Comparison of ENCODE assay signal across 8 cellular contexts in the genomic region with DNA sequence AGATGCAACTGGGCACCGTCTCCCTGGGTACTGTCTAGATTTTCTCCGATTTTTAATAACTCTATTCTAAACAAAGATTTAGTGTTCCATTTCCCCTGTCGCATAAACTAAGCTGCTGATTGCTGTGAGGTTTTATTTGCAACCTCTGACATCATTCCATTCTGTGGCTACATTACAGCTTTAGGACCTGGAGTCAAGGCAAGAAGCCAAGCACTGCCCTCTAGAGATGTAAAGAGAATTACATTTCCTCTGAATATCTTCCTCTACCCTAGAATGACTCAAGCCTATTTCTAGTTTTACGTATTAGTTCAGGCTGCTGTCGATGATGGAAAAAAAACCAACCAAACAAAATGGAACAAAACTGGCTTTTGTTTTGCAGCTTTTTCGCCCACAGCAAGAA.
DNase-seq lines count a peak whose midpoint lies in the region; ATAC-seq and TF ChIP-seq lines count a peak whose summit lies in the region.

No MANE protein-coding gene starts in this region.

- H3K27ac Mint-ChIP-seq in osteocyte (ENCODE audit: unreplicated experiment) (no peak overlapping the region), Caco-2 (ENCODE audit: unreplicated experiment) (no peak overlapping the region)

- no peak overlapping the region for H3K4me3 ChIP-seq in Caco-2 (ENCODE audit: low read depth, low read length)

- BruUV-seq in Caco-2 (replicated peaks; lab: Mats Ljungman, UMichigan), result no TSS peak

- H3K36me3 Mint-ChIP-seq in osteocyte (ENCODE audit: unreplicated experiment) (no peaks in the 10 kb centered on the region), Caco-2 (ENCODE audit: insufficient read depth, unreplicated experiment) (no peaks in the 10 kb centered on the region)

- intact Hi-C loops in Caco-2 (cut with micrococcal nuclease; ENCODE audit: unreplicated experiment), result loop anchor here (5.0 kb wide), 1 partner anchor 112 kb away; no protein-coding TSS in a partner anchor

- TF ChIP-seq CTCF in RWPE1 (conservative IDR thresholded peaks at IDR 0.05; ENCODE audit: low read depth) (no peak), osteocyte (IDR thresholded peaks at IDR 0.05) (peak; percentile 6), Caco-2 (IDR thresholded peaks at IDR 0.05; ENCODE audit: insufficient read depth in 1 of 2, low read depth in 1 of 2, low read length in 1 of 2, severe bottlenecking in 1 of 2, unreplicated experiment in 1 of 2) (no peak)

- H3K9me3 Mint-ChIP-seq in osteocyte (ENCODE audit: unreplicated experiment) (peaks cover 14% of the 10 kb centered on the region), Caco-2 (ENCODE audit: unreplicated experiment) (no peaks in the 10 kb centered on the region)

- H3K9me3 ChIP-seq in Caco-2, result no peaks in the 10 kb centered on the region; the same call in 1 of the 2 replicates

- POLR2A ChIA-PET in RWPE1 (lab: Yijun Ruan, JAX; ENCODE audit: low non-redundant PET), result no interaction called here
- POLR2A ChIA-PET in Caco-2 (lab: Charles Lee), result no interaction called here

- DNase-seq in DMS 273 (lab: John Stamatoyannopoulos, UW; ENCODE audit: unreplicated experiment), result peak; percentile 46
- no peak for DNase-seq in DMS 273 treated with DMSO at 0.1 percent for 48 hours (lab: John Stamatoyannopoulos, UW)
- DNase-seq in HuH-7.5 (ENCODE audit: low spot score), result peak; percentile 29
- DNase-seq in RWPE1 (ENCODE audit: low spot score), result peak; percentile 6
- no peak for DNase-seq in osteocyte (ENCODE audit: extremely low spot score, unreplicated experiment)
- DNase-seq in stimulated activated CD4-positive, alpha-beta T cell treated with anti-CD3 and anti-CD28 coated beads, Interleukin-2, amount 100 ng/mL, for 48 hours, result no peak
- DNase-seq in Caco-2, result no peak

- no peak overlapping the region for H3K27ac ChIP-seq in RWPE1

- CTCF ChIA-PET in RWPE1 (lab: Yijun Ruan, JAX) (interaction anchor here (0.7 kb wide), 1 partner anchor 984 kb away, joined by 3 read pairs; no protein-coding TSS in a partner anchor), Caco-2 (lab: Charles Lee) (no interaction called here)

- H3K4me3 Mint-ChIP-seq in osteocyte (ENCODE audit: unreplicated experiment) (no peak overlapping the region), Caco-2 (ENCODE audit: unreplicated experiment) (no peak overlapping the region)

- no peaks in the 10 kb centered on the region for H3K4me1 Mint-ChIP-seq in osteocyte (ENCODE audit: unreplicated experiment)
- H3K4me1 Mint-ChIP-seq in Caco-2 (ENCODE audit: low read depth, unreplicated experiment), result no peaks in the 10 kb centered on the region

- no peaks in the 10 kb centered on the region for H3K27me3 ChIP-seq in Caco-2 (replicated peaks; ENCODE audit: control insufficient read depth, insufficient read depth, low read length)

- H3K4me1 ChIP-seq in Caco-2, result no peaks in the 10 kb centered on the region

- H3K27me3 Mint-ChIP-seq in osteocyte (ENCODE audit: unreplicated experiment) (peaks cover 1% of the 10 kb centered on the region), Caco-2 (ENCODE audit: insufficient read depth, unreplicated experiment) (no peaks in the 10 kb centered on the region)

- no peak for ATAC-seq in GM19397 (IDR thresholded peaks at IDR 0.05; ENCODE audit: unreplicated experiment)

- no peaks in the 10 kb centered on the region for H3K36me3 ChIP-seq in Caco-2 (ENCODE audit: control insufficient read depth, insufficient read depth, low read length)

Comparison
In these comparisons a context has a peak if more than half of its experiments do, and no peak if none do; other contexts are left out.
1. DNase-seq: peak in DMS 273 (single experiment), HuH-7.5 (single experiment) and RWPE1 (single experiment); none in DMS 273 treated with DMSO at 0.1 percent for 48 hours (single experiment), osteocyte (single experiment), stimulated activated CD4-positive, alpha-beta T cell treated with anti-CD3 and anti-CD28 coated beads, Interleukin-2, amount 100 ng/mL, for 48 hours (0 of 2) and Caco-2 (0 of 2).